ENCODE assay signal across 19 cellular contexts in the genomic region with DNA sequence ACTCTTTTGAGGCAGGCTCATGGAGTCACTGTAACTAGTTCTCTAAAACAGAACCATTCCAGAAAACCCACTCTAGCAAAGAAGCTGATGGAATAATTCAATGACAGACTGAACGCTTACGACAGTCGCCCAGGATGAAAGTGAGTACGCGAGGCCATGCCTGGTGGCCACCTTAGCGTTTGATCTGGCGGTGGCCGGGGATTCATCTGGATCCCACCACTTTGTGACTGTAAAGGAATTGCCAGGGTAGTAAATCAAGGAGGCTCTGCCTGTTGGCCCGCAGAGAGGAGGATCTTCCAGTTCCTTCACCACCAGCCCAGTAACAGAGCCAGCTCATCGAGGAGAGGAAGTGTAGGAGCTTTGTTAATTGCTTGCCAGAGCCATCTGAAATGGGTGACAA. TPM values are rescaled to one million over a fixed set of nuclear protein-coding genes. Genes with fewer than 3 reads are reported as not detected.
DNase-seq lines count a peak whose midpoint lies in the region; ATAC-seq and TF ChIP-seq lines count a peak whose summit lies in the region.
"Had no signal": no experiment of that assay in that cellular context is flagged by ENCODE, and none has a peak within 500 bp of the region (broad histone marks: within the 10 kb centered on the region; RNA-seq: fewer than 3 reads in every experiment).

No MANE protein-coding gene starts in this region.

- TF ChIP-seq EP300 in sigmoid colon (IDR thresholded peaks at IDR 0.05) = no peak

- H3K9me3 ChIP-seq in WERI-Rb-1 (ENCODE audit: severe bottlenecking) (no peaks in the 10 kb centered on the region), mesenchymal stem cell (ENCODE audit: control insufficient read depth, low read length) (no peaks in the 10 kb centered on the region), sigmoid colon (no peaks in the 10 kb centered on the region)
- H3K9me3 ChIP-seq: BLaER1 had no signal

- H3K4ac ChIP-seq in mesenchymal stem cell (ENCODE audit: low read depth in 1 of 2, low read length in 2 of 2) = no peak overlapping the region

- H3K4me2 ChIP-seq in mesenchymal stem cell (ENCODE audit: low read length, poor library complexity, severe bottlenecking) = no peak overlapping the region
- H3K4me2 ChIP-seq: BLaER1 had no signal

- H3K4me1 ChIP-seq in mesenchymal stem cell (ENCODE audit: control insufficient read depth, insufficient read depth, low read depth, low read length) (peaks cover 7% of the 10 kb centered on the region), sigmoid colon (peaks cover 0 to 2% (median 0%) of the 10 kb centered on the region in 4 donors)

- H2AFZ ChIP-seq in mesenchymal stem cell (ENCODE audit: low read depth, low read length) = no peak overlapping the region

- no peak overlapping the region for H3K4me3 ChIP-seq in H7 (ENCODE audit: insufficient read depth, low read depth, low read length)
- H3K4me3 ChIP-seq in WERI-Rb-1 (ENCODE audit: low read depth, low read length) = no peak overlapping the region
- no peak overlapping the region for H3K4me3 ChIP-seq in mesenchymal stem cell (ENCODE audit: insufficient read depth in 1 of 2, low read depth in 1 of 2, low read length in 2 of 2)
- H3K4me3 ChIP-seq in sigmoid colon = no peak overlapping the region
- H3K4me3 ChIP-seq: BLaER1, SK-N-MC had no signal

- intact Hi-C loops in sigmoid colon (cut with DNase I) = no loop called here

- H2AK5ac ChIP-seq in mesenchymal stem cell (ENCODE audit: low read length, severe bottlenecking) = no peak overlapping the region

- H2BK5ac ChIP-seq in mesenchymal stem cell (ENCODE audit: low read depth, low read length, poor library complexity, severe bottlenecking) = no peak overlapping the region

- H3K23ac ChIP-seq in mesenchymal stem cell (ENCODE audit: low read length in 2 of 2) = no peak overlapping the region

- 79% methylated on average over 8 of the region's 10 CpGs for WGBS in mesenchymal stem cell
- WGBS in sigmoid colon, 2 donors = 83 to 92% methylated on average over 10 of the region's 10 CpGs

- H3K79me1 ChIP-seq in mesenchymal stem cell (replicated peaks; ENCODE audit: low read length, poor library complexity, severe bottlenecking) = no peaks in the 10 kb centered on the region

- DNase-seq in H7 = peak; percentile 18
- peak; percentile 6 for DNase-seq in WERI-Rb-1
- no peak for DNase-seq in mesenchymal stem cell
- peak; percentile 48 for DNase-seq in sigmoid colon
- no peak for DNase-seq in activated naive CD4-positive, alpha-beta T cell (lab: John Stamatoyannopoulos, UW)
- DNase-seq: CD4-positive, alpha-beta memory T cell; DMS53; HCEC 1CT; NCI-H1417; NCI-H187; NCI-H2227 treated with DMSO at 0.1 percent for 48 hours; NCI-H524; NCI-H82; OCI-M1; SHP77 had no signal

- H3K14ac ChIP-seq in mesenchymal stem cell (ENCODE audit: low read length in 2 of 2) = no peak overlapping the region

- ATAC-seq in GM21528 (IDR thresholded peaks at IDR 0.05; ENCODE audit: low FRiP score, unreplicated experiment) (no peak), GM21825 (IDR thresholded peaks at IDR 0.05; ENCODE audit: unreplicated experiment) (no peak)

- H3K27ac ChIP-seq in WERI-Rb-1 = no peak overlapping the region
- no peak overlapping the region for H3K27ac ChIP-seq in mesenchymal stem cell (ENCODE audit: low read length, poor library complexity, severe bottlenecking)
- H3K27ac ChIP-seq in sigmoid colon = no peak overlapping the region
- H3K27ac ChIP-seq: BLaER1, SK-N-MC had no signal

- H2BK15ac ChIP-seq in mesenchymal stem cell (ENCODE audit: low read depth, poor library complexity, severe bottlenecking) = no peak overlapping the region

- peak overlapping the region; percentile 57 for H4K8ac ChIP-seq in mesenchymal stem cell (ENCODE audit: low read length)

- H2BK12ac ChIP-seq in mesenchymal stem cell (ENCODE audit: low read length in 2 of 2) = no peak overlapping the region

- H4K91ac ChIP-seq in mesenchymal stem cell (ENCODE audit: low read length) = no peak overlapping the region

- TF ChIP-seq POLR2A in sigmoid colon (IDR thresholded peaks at IDR 0.05) = no peak

- H3K27me3 ChIP-seq in H7 (ENCODE audit: control insufficient read depth, insufficient read depth, low read length) = no peaks in the 10 kb centered on the region
- no peaks in the 10 kb centered on the region for H3K27me3 ChIP-seq in WERI-Rb-1 (ENCODE audit: insufficient read depth, low read depth, severe bottlenecking)
- peaks cover 6 to 60% of the 10 kb centered on the region in 2 experiments for H3K27me3 ChIP-seq in mesenchymal stem cell (ENCODE audit: control insufficient read depth in 1 of 2, insufficient read depth in 1 of 2, low read length in 2 of 2)
- no peaks in the 10 kb centered on the region for H3K27me3 ChIP-seq in sigmoid colon
- H3K27me3 ChIP-seq: BLaER1 had no signal

- H3K36me3 ChIP-seq in H7 (replicated peaks; ENCODE audit: control insufficient read depth, insufficient read depth, low read length) (no peaks in the 10 kb centered on the region), WERI-Rb-1 (no peaks in the 10 kb centered on the region), mesenchymal stem cell (ENCODE audit: control insufficient read depth in 1 of 2, insufficient read depth in 2 of 2, low read depth in 1 of 2, low read length in 2 of 2) (no peaks in the 10 kb centered on the region), sigmoid colon (no peaks in the 10 kb centered on the region)
- H3K36me3 ChIP-seq: BLaER1 had no signal

- no peak overlapping the region for H3K9ac ChIP-seq in mesenchymal stem cell (ENCODE audit: low read length)
- H3K9ac ChIP-seq: BLaER1 had no signal

- H3K18ac ChIP-seq in mesenchymal stem cell (ENCODE audit: low read depth in 1 of 2, low read length in 2 of 2) = peak overlapping the region in 1 of 2 experiments; percentile 10

- H2BK120ac ChIP-seq in mesenchymal stem cell (ENCODE audit: low read depth, low read length) = no peak overlapping the region

- TF ChIP-seq CTCF in WERI-Rb-1 (IDR thresholded peaks at IDR 0.05; ENCODE audit: low read depth, low read length) (no peak), sigmoid colon (IDR thresholded peaks at IDR 0.05) (no peak)

RNA-seq across cellular contexts. Expression of a gene that starts 34.6 kb away (rescaled TPM):
- 16.9 and 17.3 TPM in 2 replicates for total RNA-seq in H7 (2014; rRNA removed; shearing (Covaris generic))
- polyA plus RNA-seq in mesenchymal stem cell (2013, experiment 1 of 2) = 1.9 TPM
- polyA plus RNA-seq in mesenchymal stem cell (2013, experiment 2 of 2) = 1.9 TPM
- 1 to 10 TPM in 3 of 4 donors, under 1 TPM in 1; 0.71 to 2.5 (median 1.6) TPM for total RNA-seq in sigmoid colon
- under 1 TPM in 2 of 3 donors, not detected in 1; 0.28 to 0.46 TPM for polyA plus RNA-seq in sigmoid colon
- polyA plus RNA-seq: CD4-positive, alpha-beta memory T cell had no signal

Comparison
In these comparisons a context has a peak if more than half of its experiments do, and no peak if none do; other contexts are left out.
1. DNase-seq: peak in H7 (single experiment), WERI-Rb-1 (single experiment) and sigmoid colon (single experiment); none in mesenchymal stem cell (single experiment) and activated naive CD4-positive, alpha-beta T cell (0 of 4).